In the genomic region with DNA sequence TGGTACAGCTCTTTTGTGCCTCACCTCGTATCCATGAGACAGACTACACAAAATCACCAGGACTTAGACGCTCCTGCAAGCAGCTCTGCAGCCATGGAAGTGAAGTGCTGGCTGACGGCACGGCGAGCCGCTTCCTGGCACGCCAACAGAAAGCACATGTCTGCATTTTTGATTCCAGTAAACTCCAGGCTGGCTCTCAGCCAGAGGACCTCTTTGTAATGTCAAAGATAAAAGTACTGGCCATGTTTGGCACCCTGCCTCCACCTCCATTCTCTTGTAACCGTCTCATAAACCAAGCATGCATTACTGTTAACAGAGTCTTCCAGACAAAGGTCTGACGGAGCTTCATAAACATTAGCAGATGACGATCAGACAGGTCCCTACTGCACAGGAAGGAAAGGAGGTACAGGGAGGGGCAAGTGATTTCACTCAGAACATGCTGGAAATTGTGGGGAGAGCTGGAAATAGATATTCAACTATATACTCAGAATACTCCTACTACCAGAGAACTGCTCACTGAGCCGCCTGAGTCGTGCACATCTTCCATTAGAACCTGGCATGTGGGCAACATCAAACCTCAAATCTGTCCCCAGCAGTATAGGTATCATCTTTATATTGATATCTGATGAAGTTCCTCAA, we compare ENCODE assay signal across 8 cellular contexts.
DNase-seq lines count a peak whose midpoint lies in the region; ATAC-seq and TF ChIP-seq lines count a peak whose summit lies in the region.

No MANE protein-coding gene starts in this region.

- ATAC-seq in GM18505 (IDR thresholded peaks at IDR 0.05; ENCODE audit: unreplicated experiment), result no peak
- no peak for ATAC-seq in HG02973 (IDR thresholded peaks at IDR 0.05; ENCODE audit: unreplicated experiment)
- no peak for ATAC-seq in HG03457 (IDR thresholded peaks at IDR 0.05; ENCODE audit: unreplicated experiment)
- ATAC-seq in HG03469 (IDR thresholded peaks at IDR 0.05; ENCODE audit: unreplicated experiment), result no peak

- DNase-seq in A172 (ENCODE audit: low spot score) (peak; percentile 77), NCI-H1105 (lab: John Stamatoyannopoulos, UW) (peak; percentile 76), brain pericyte (ENCODE audit: low read depth, low spot score) (peak; percentile 83), left kidney (ENCODE audit: low read depth, low spot score) (peak; percentile 68)

- no peak for TF ChIP-seq POLR2A in GM18505 (IDR thresholded peaks at IDR 0.05; ENCODE audit: borderline replicate concordance, extremely low read depth, insufficient read depth, insufficient read length)
